Comparison of ENCODE assay signal across 8 cellular contexts in the genomic region with DNA sequence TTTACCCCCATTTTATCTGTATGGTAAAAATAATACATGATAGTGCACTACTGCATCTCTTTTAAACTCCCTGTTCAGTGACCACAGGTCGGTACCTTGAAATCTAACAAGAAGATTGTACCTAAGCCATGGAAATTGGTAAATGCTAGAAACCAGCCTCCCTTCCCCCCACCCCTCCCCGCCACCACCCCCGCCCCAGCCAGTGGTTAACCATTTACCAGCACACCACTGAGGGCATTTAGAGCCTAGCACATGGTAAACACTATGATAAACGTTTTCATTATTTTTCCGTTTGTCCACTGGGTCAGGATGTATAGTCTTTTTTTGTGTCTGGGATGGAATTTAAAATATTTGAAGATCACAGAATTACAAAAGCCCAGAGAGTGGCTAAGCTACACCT. TPM values are rescaled to one million over a fixed set of nuclear protein-coding genes. Genes with fewer than 3 reads are reported as not detected.
DNase-seq lines count a peak whose midpoint lies in the region; ATAC-seq, FAIRE-seq and TF ChIP-seq lines count a peak whose summit lies in the region.

No MANE protein-coding gene starts in this region.

- POLR2A ChIA-PET in activated CD4-positive, alpha-beta memory T cell treated with anti-CD3 and anti-CD28 coated beads, Interleukin-2, amount 10 ng/mL, durations not matched to agents 7 days and 5 days (lab: Charles Lee) = interaction anchor here (0.7 to 3.1 kb wide), 6 partner anchors 43 to 221 kb away, joined by 3 to 16 read pairs (median 8); partner anchors contain the start of genes EBP, RBM3 and TBC1D25

- peak overlapping the region; percentile 76 for H3K4me3 Mint-ChIP-seq in activated naive CD4-positive, alpha-beta T cell treated with anti-CD3 and anti-CD28 coated beads for 36 hours
- H3K4me3 Mint-ChIP-seq in activated CD4-positive, alpha-beta memory T cell treated with anti-CD3 and anti-CD28 coated beads, Interleukin-2, amount 10 ng/mL, durations not matched to agents 7 days and 5 days = peak overlapping the region; percentile 91

- H3K4me2 ChIP-seq in keratinocyte (ENCODE audit: control insufficient read depth, extremely low read depth, insufficient read depth, low read depth, low read length) = peak overlapping the region; percentile 70

- peaks cover 15% of the 10 kb centered on the region for H3K36me3 Mint-ChIP-seq in activated naive CD4-positive, alpha-beta T cell treated with anti-CD3 and anti-CD28 coated beads for 36 hours (ENCODE audit: low read depth)
- H3K36me3 Mint-ChIP-seq in activated CD4-positive, alpha-beta memory T cell treated with anti-CD3 and anti-CD28 coated beads, Interleukin-2, amount 10 ng/mL, durations not matched to agents 7 days and 5 days (ENCODE audit: low read depth) = peaks cover 28% of the 10 kb centered on the region

- CTCF ChIA-PET in activated naive CD4-positive, alpha-beta T cell treated with anti-CD3 and anti-CD28 coated beads for 36 hours (lab: Charles Lee) = interaction anchor here (1.0 to 1.2 kb wide), 2 partner anchors 39 to 65 kb away, joined by 3 to 5 read pairs; partner anchors contain the start of gene TBC1D25
- CTCF ChIA-PET in activated CD4-positive, alpha-beta memory T cell treated with anti-CD3 and anti-CD28 coated beads, Interleukin-2, amount 10 ng/mL, durations not matched to agents 7 days and 5 days (lab: Charles Lee) = interaction anchor here (1.4 to 3.1 kb wide), 3 partner anchors 8 to 96 kb away, joined by 3 to 18 read pairs (median 4); partner anchors contain the start of gene TBC1D25

- H3K9me1 ChIP-seq in keratinocyte (ENCODE audit: control insufficient read depth, extremely low read depth, insufficient read depth, low read length) = no peaks in the 10 kb centered on the region

- H3K27ac ChIP-seq in keratinocyte (ENCODE audit: control insufficient read depth, insufficient read depth, low read length) = peak overlapping the region; percentile 73
- H3K27ac ChIP-seq in thoracic aorta = peak overlapping the region; percentile 73 to 85

- H3K79me2 ChIP-seq in keratinocyte (ENCODE audit: control insufficient read depth, insufficient read depth, low read length) = peaks cover 35% of the 10 kb centered on the region

- H3K4me3 ChIP-seq in keratinocyte (ENCODE audit: control insufficient read depth in 2 of 3, extremely low read depth in 1 of 3, insufficient read depth in 2 of 3, low read depth in 1 of 3, low read length in 3 of 3) (peak overlapping the region; percentile 64 to 75 (median 66)), thoracic aorta (peak overlapping the region; percentile 92)

- intact Hi-C loops in activated naive CD4-positive, alpha-beta T cell treated with anti-CD3 and anti-CD28 coated beads for 36 hours (cut with micrococcal nuclease) = loop anchor here (1.0 to 10.0 kb wide), 3 partner anchors 46 to 330 kb away; partner anchors contain the start of genes EBP, HDAC6 and TBC1D25

- H3K4me1 Mint-ChIP-seq in activated naive CD4-positive, alpha-beta T cell treated with anti-CD3 and anti-CD28 coated beads for 36 hours (ENCODE audit: low read depth) = peaks cover 31% of the 10 kb centered on the region
- peaks cover 36% of the 10 kb centered on the region for H3K4me1 Mint-ChIP-seq in activated CD4-positive, alpha-beta memory T cell treated with anti-CD3 and anti-CD28 coated beads, Interleukin-2, amount 10 ng/mL, durations not matched to agents 7 days and 5 days

- dilution Hi-C loops in keratinocyte (cut with MboI; ENCODE audit: extremely low pct_ligation_motif_present, low sequenced_read_pairs) = no loop called here

- peak overlapping the region; percentile 92 for H3K9ac ChIP-seq in keratinocyte (ENCODE audit: control insufficient read depth, extremely low read depth, insufficient read depth, low read length)

- no peaks in the 10 kb centered on the region for H4K20me1 ChIP-seq in keratinocyte (ENCODE audit: control insufficient read depth, extremely low read depth, insufficient read depth, low read length)

- H3K9me3 Mint-ChIP-seq in activated naive CD4-positive, alpha-beta T cell treated with anti-CD3 and anti-CD28 coated beads for 36 hours = no peaks in the 10 kb centered on the region
- H3K9me3 Mint-ChIP-seq in activated CD4-positive, alpha-beta memory T cell treated with anti-CD3 and anti-CD28 coated beads, Interleukin-2, amount 10 ng/mL, durations not matched to agents 7 days and 5 days = no peaks in the 10 kb centered on the region

- H3K36me3 ChIP-seq in keratinocyte (ENCODE audit: control insufficient read depth in 2 of 2, extremely low read depth in 1 of 2, insufficient read depth in 2 of 2, low read length in 2 of 2) = peaks cover 3% of the 10 kb centered on the region in 2 experiments
- H3K36me3 ChIP-seq in thoracic aorta = no peaks in the 10 kb centered on the region

- no peaks in the 10 kb centered on the region for H3K9me3 ChIP-seq in keratinocyte (ENCODE audit: control insufficient read depth, low read depth, low read length)
- H3K9me3 ChIP-seq in thoracic aorta = no peaks in the 10 kb centered on the region

- FAIRE-seq in keratinocyte (lab: Jason Lieb, UNC) = no peak

- H2AFZ ChIP-seq in keratinocyte (ENCODE audit: control insufficient read depth, low read length) = no peak overlapping the region

- H3K27me3 ChIP-seq in keratinocyte (ENCODE audit: control insufficient read depth, extremely low read depth, insufficient read depth, low read length) = no peaks in the 10 kb centered on the region
- no peaks in the 10 kb centered on the region for H3K27me3 ChIP-seq in thoracic aorta (replicated peaks; ENCODE audit: insufficient read depth)

- TF ChIP-seq CTCF in keratinocyte (optimal IDR thresholded peaks at IDR 0.05 in 1 of 3, IDR thresholded peaks at IDR 0.05 in 1 of 3, conservative IDR thresholded peaks at IDR 0.05 in 1 of 3; ENCODE audit: extremely low read depth in 1 of 3, insufficient read depth in 2 of 3, low read length in 3 of 3) (no peak), thoracic aorta (IDR thresholded peaks at IDR 0.05) (no peak), GM13976 (IDR thresholded peaks at IDR 0.05; ENCODE audit: borderline replicate concordance, control extremely low read depth, extremely low read depth, insufficient read depth, missing control alignments) (no peak)

- peak overlapping the region; percentile 90 for H3K27ac Mint-ChIP-seq in activated naive CD4-positive, alpha-beta T cell treated with anti-CD3 and anti-CD28 coated beads for 36 hours
- H3K27ac Mint-ChIP-seq in activated CD4-positive, alpha-beta memory T cell treated with anti-CD3 and anti-CD28 coated beads, Interleukin-2, amount 10 ng/mL, durations not matched to agents 7 days and 5 days = peak overlapping the region; percentile 85

- H3K27me3 Mint-ChIP-seq in activated naive CD4-positive, alpha-beta T cell treated with anti-CD3 and anti-CD28 coated beads for 36 hours (ENCODE audit: low read depth) = no peaks in the 10 kb centered on the region
- H3K27me3 Mint-ChIP-seq in activated CD4-positive, alpha-beta memory T cell treated with anti-CD3 and anti-CD28 coated beads, Interleukin-2, amount 10 ng/mL, durations not matched to agents 7 days and 5 days = no peaks in the 10 kb centered on the region

- no peak for DNase-seq in activated naive CD4-positive, alpha-beta T cell treated with anti-CD3 and anti-CD28 coated beads for 36 hours
- DNase-seq in activated naive CD4-positive, alpha-beta T cell (lab: John Stamatoyannopoulos, UW) = no peak
- no peak for DNase-seq in activated CD4-positive, alpha-beta memory T cell treated with anti-CD3 and anti-CD28 coated beads, Interleukin-2, amount 10 ng/mL, durations not matched to agents 7 days and 5 days
- DNase-seq in keratinocyte (ENCODE audit: low read depth, low spot score) (no peak), thoracic aorta (ENCODE audit: low spot score) (no peak), GM13976 (ENCODE audit: low spot score) (no peak), DMS79 treated with DMSO at 0.1 percent for 48 hours (lab: John Stamatoyannopoulos, UW) (no peak)
- no peak for DNase-seq in activated CD4-positive, alpha-beta T cell treated with anti-CD3 and anti-CD28 coated beads, Interleukin-2, amount 50 U/mL, for 1 hour

- peaks cover 17% of the 10 kb centered on the region for H3K4me1 ChIP-seq in keratinocyte (ENCODE audit: control insufficient read depth, extremely low read depth, insufficient read depth, low read length)
- H3K4me1 ChIP-seq in thoracic aorta (ENCODE audit: control insufficient read depth in 1 of 2, low read depth in 2 of 2) = peaks cover 0 to 3% of the 10 kb centered on the region in 2 donors

- ATAC-seq in thoracic aorta (ENCODE audit: insufficient number of reproducible peaks, low FRiP score, low read depth) = no peak

- in situ Hi-C loops in GM13976 (cut with MboI; ENCODE audit: low sequenced_read_pairs, unreplicated experiment) = no loop called here

RNA-seq across cellular contexts. Expression of gene FTSJ1, which starts 0.7 kb away (rescaled TPM):
- 10 to 100 TPM; 66.2 to 66.8 TPM for total RNA-seq in activated naive CD4-positive, alpha-beta T cell treated with anti-CD3 and anti-CD28 coated beads for 36 hours
- 10 to 100 TPM; 57.6 to 60.1 TPM for total RNA-seq in activated CD4-positive, alpha-beta memory T cell treated with anti-CD3 and anti-CD28 coated beads, Interleukin-2, amount 10 ng/mL, durations not matched to agents 7 days and 5 days
- 60.6 to 93.4 TPM (median 62.7 TPM) in 3 replicates for polyA plus RNA-seq in keratinocyte
- 23.6 TPM for polyA plus RNA-seq in keratinocyte (2011; ENCODE audit: low read depth)
- 66.6 and 70.9 TPM in 2 replicates for polyA plus RNA-seq in keratinocyte (2011; cell fraction: cytosol; rRNA removed)
- polyA plus RNA-seq in keratinocyte (2011; cell fraction: nucleus; rRNA removed) = 100 and 105 TPM in 2 replicates
- 48.1 and 100.0 TPM in 2 replicates for polyA plus RNA-seq in keratinocyte (2012; ENCODE audit: low replicate concordance)
- polyA minus RNA-seq in keratinocyte = 49.7 to 131 TPM (median 62.3 TPM) in 3 replicates
- 51.6 TPM for polyA minus RNA-seq in keratinocyte (2011; cell fraction: cytosol; rRNA and poly(A)+ RNA removed)
- 30.8 and 31.5 TPM in 2 replicates for polyA minus RNA-seq in keratinocyte (2011; cell fraction: nucleus; rRNA and poly(A)+ RNA removed)
- 10 to 100 TPM; 44.7 to 61.0 TPM for total RNA-seq in thoracic aorta

RNA-seq across cellular contexts. Expression of gene SLC38A5, which starts 5.2 kb away (rescaled TPM):
- 10 to 100 TPM; 45.0 to 45.8 TPM for total RNA-seq in activated naive CD4-positive, alpha-beta T cell treated with anti-CD3 and anti-CD28 coated beads for 36 hours
- total RNA-seq in activated CD4-positive, alpha-beta memory T cell treated with anti-CD3 and anti-CD28 coated beads, Interleukin-2, amount 10 ng/mL, durations not matched to agents 7 days and 5 days = 10 to 100 TPM; 76.4 to 82.4 TPM
- 199 to 339 TPM (median 316 TPM) in 3 replicates for polyA plus RNA-seq in keratinocyte
- polyA plus RNA-seq in keratinocyte (2011; ENCODE audit: low read depth) = 26.1 TPM
- 164 and 221 TPM in 2 replicates for polyA plus RNA-seq in keratinocyte (2011; cell fraction: cytosol; rRNA removed)
- polyA plus RNA-seq in keratinocyte (2011; cell fraction: nucleus; rRNA removed) = 409 and 483 TPM in 2 replicates
- polyA plus RNA-seq in keratinocyte (2012; ENCODE audit: low replicate concordance) = 162 and 248 TPM in 2 replicates
- polyA minus RNA-seq in keratinocyte = 359 to 676 TPM (median 535 TPM) in 3 replicates
- polyA minus RNA-seq in keratinocyte (2011; cell fraction: cytosol; rRNA and poly(A)+ RNA removed) = 341 TPM
- 236 and 272 TPM in 2 replicates for polyA minus RNA-seq in keratinocyte (2011; cell fraction: nucleus; rRNA and poly(A)+ RNA removed)
- 1 to 10 TPM; 3.4 to 4.9 TPM for total RNA-seq in thoracic aorta

RNA-seq across cellular contexts. Expression of gene PORCN, which starts 33.5 kb away (rescaled TPM):
- total RNA-seq in activated naive CD4-positive, alpha-beta T cell treated with anti-CD3 and anti-CD28 coated beads for 36 hours = 1 to 10 TPM; 5.2 to 5.6 TPM
- 10 to 100 TPM; 26.1 to 29.2 TPM for total RNA-seq in activated CD4-positive, alpha-beta memory T cell treated with anti-CD3 and anti-CD28 coated beads, Interleukin-2, amount 10 ng/mL, durations not matched to agents 7 days and 5 days
- polyA plus RNA-seq in keratinocyte = 52.2 to 78.4 TPM (median 69.3 TPM) in 3 replicates
- 5.2 TPM for polyA plus RNA-seq in keratinocyte (2011; ENCODE audit: low read depth)
- polyA plus RNA-seq in keratinocyte (2011; cell fraction: cytosol; rRNA removed) = 53.0 and 92.1 TPM in 2 replicates
- polyA plus RNA-seq in keratinocyte (2011; cell fraction: nucleus; rRNA removed) = 110 and 141 TPM in 2 replicates
- polyA plus RNA-seq in keratinocyte (2012; ENCODE audit: low replicate concordance) = 33.1 and 77.2 TPM in 2 replicates
- 84.1 to 260 TPM (median 90.0 TPM) in 3 replicates for polyA minus RNA-seq in keratinocyte
- polyA minus RNA-seq in keratinocyte (2011; cell fraction: cytosol; rRNA and poly(A)+ RNA removed) = 109 TPM
- 55.9 and 76.4 TPM in 2 replicates for polyA minus RNA-seq in keratinocyte (2011; cell fraction: nucleus; rRNA and poly(A)+ RNA removed)
- total RNA-seq in thoracic aorta = 10 to 100 TPM; 15.0 to 19.1 TPM

RNA-seq across cellular contexts. Expression of gene EBP, which starts 46.3 kb away (rescaled TPM):
- 100 to 1,000 TPM; 118 to 123 TPM for total RNA-seq in activated naive CD4-positive, alpha-beta T cell treated with anti-CD3 and anti-CD28 coated beads for 36 hours
- 100 to 1,000 TPM; 446 to 461 TPM for total RNA-seq in activated CD4-positive, alpha-beta memory T cell treated with anti-CD3 and anti-CD28 coated beads, Interleukin-2, amount 10 ng/mL, durations not matched to agents 7 days and 5 days
- 157 to 285 TPM (median 194 TPM) in 3 replicates for polyA plus RNA-seq in keratinocyte
- polyA plus RNA-seq in keratinocyte (2011; ENCODE audit: low read depth) = 30.6 TPM
- polyA plus RNA-seq in keratinocyte (2011; cell fraction: cytosol; rRNA removed) = 89.5 and 123 TPM in 2 replicates
- polyA plus RNA-seq in keratinocyte (2011; cell fraction: nucleus; rRNA removed) = 173 and 180 TPM in 2 replicates
- polyA plus RNA-seq in keratinocyte (2012; ENCODE audit: low replicate concordance) = 87.8 and 273 TPM in 2 replicates
- polyA minus RNA-seq in keratinocyte = 265 to 582 TPM (median 337 TPM) in 3 replicates
- polyA minus RNA-seq in keratinocyte (2011; cell fraction: cytosol; rRNA and poly(A)+ RNA removed) = 143 TPM
- 55.9 and 60.6 TPM in 2 replicates for polyA minus RNA-seq in keratinocyte (2011; cell fraction: nucleus; rRNA and poly(A)+ RNA removed)
- total RNA-seq in thoracic aorta = 10 to 100 TPM in 1 of 2 donors, 1 to 10 TPM in 1; 3.5 to 18.8 TPM

Comparison
In these comparisons a context has a peak if more than half of its experiments do, and no peak if none do; other contexts are left out.
1. RNA of gene SLC38A5, which starts 5.2 kb away (total RNA-seq): 76.4 to 82.4 TPM in activated CD4-positive, alpha-beta memory T cell treated with anti-CD3 and anti-CD28 coated beads, Interleukin-2, amount 10 ng/mL, durations not matched to agents 7 days and 5 days and 45.0 to 45.8 TPM in activated naive CD4-positive, alpha-beta T cell treated with anti-CD3 and anti-CD28 coated beads for 36 hours; 3.4 to 4.9 TPM in thoracic aorta; every median in the first group is over 4 times any median in the second.